Comparison of ENCODE assay signal across 1 cellular context in the genomic region with DNA sequence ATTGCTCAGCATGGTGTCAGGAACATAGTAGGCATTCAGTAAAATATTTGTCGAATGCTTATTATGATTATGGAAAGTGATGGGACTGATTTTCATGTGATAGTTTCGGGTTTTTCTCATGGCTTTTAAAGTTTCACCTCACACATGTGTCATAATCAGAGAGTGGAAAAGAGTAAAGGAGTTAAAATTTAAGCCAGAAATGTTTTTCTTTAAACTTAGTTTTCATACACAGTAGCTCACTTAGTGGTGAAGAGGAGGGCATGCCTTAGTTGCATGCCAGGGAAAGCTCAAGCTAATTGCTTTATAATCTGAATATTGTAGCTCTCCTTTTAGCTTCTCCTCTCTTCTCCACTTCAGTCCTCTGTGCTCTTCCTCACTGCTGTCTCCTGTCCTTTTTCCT.
TF ChIP-seq lines count a peak whose summit lies in the region.

No MANE protein-coding gene starts in this region.

TF ChIP-seq in A549, 52 proteins besides CTCF, POLR2A, EP300 and RAD21 (continued from another document):
- TF ChIP-seq, protein P1, sequence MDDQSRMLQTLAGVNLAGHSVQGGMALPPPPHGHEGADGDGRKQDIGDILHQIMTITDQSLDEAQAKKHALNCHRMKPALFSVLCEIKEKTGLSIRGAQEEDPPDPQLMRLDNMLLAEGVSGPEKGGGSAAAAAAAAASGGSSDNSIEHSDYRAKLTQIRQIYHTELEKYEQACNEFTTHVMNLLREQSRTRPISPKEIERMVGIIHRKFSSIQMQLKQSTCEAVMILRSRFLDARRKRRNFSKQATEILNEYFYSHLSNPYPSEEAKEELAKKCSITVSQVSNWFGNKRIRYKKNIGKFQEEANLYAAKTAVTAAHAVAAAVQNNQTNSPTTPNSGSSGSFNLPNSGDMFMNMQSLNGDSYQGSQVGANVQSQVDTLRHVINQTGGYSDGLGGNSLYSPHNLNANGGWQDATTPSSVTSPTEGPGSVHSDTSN (IDR thresholded peaks at IDR 0.05), result no peak
- TF ChIP-seq ZSCAN20 (CRISPR knock-in tag; IDR thresholded peaks at IDR 0.05), result no peak
- no peak for TF ChIP-seq ZC3H11A (IDR thresholded peaks at IDR 0.05)
- no peak for TF ChIP-seq E2F6 (IDR thresholded peaks at IDR 0.05; ENCODE audit: borderline replicate concordance, low read depth)
- TF ChIP-seq FOSL2 (IDR thresholded peaks at IDR 0.05), result no peak
- no peak for TF ChIP-seq FOSL2 (CRISPR knock-in tag; IDR thresholded peaks at IDR 0.05)
- TF ChIP-seq HEYL (CRISPR knock-in tag; IDR thresholded peaks at IDR 0.05), result no peak
- TF ChIP-seq CBX2 (IDR thresholded peaks at IDR 0.05; ENCODE audit: borderline replicate concordance, low read depth), result no peak
- TF ChIP-seq KDM1A (IDR thresholded peaks at IDR 0.05; ENCODE audit: low read depth), result no peak
